ENCODE assay signal across 32 cellular contexts in the genomic region with DNA sequence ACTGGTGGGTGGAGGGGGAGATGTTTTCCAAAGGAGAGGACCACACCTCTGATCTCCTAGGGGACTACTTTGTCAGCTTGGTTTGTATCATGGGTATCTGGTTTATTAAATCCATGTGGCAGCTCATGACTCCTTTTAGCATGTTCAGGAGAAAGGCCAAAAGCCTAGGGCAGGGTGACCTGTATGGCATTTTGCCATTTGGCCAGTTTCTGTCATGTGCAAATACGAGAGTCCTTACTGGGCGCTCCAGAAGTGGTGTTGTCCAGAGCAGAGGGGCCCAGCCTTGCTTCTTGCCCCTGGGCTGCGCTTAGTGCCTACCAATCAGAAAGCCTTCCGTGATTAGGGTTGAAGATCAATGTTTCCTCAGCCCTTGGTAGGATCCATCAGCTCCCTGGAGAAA. TPM values are rescaled to one million over a fixed set of nuclear protein-coding genes. Genes with fewer than 3 reads are reported as not detected.
"Had no signal": no experiment of that assay in that cellular context is flagged by ENCODE, and none has a peak within 500 bp of the region (broad histone marks: within the 10 kb centered on the region; RNA-seq: fewer than 3 reads in every experiment).

No MANE protein-coding gene starts in this region.

- H3K27me3 Mint-ChIP-seq: activated CD4-positive, alpha-beta T cell treated with anti-CD3 and anti-CD28 coated beads for 36 hours; activated CD8-positive, alpha-beta memory T cell treated with anti-CD3 and anti-CD28 coated beads, Interleukin-2, amount 10 ng/mL, durations not matched to agents 7 days and 5 days; activated naive CD4-positive, alpha-beta T cell treated with anti-CD3 and anti-CD28 coated beads, Interleukin-2, amount 50 U/mL, for 24 hours; activated naive CD8-positive, alpha-beta T cell treated with anti-CD3 and anti-CD28 coated beads for 36 hours; dendritic cell treated with granulocyte-macrophage colony-stimulating factor and Interleukin-4, amounts not matched to agents 40 ng/mL and 50 ng/mL, for 4 days had no signal

- H3K36me3 Mint-ChIP-seq: activated CD4-positive, alpha-beta memory T cell treated with anti-CD3 and anti-CD28 coated beads for 36 hours; activated CD8-positive, alpha-beta memory T cell treated with anti-CD3 and anti-CD28 coated beads, Interleukin-2, amount 10 ng/mL, durations not matched to agents 7 days and 5 days; activated naive CD8-positive, alpha-beta T cell treated with anti-CD3 and anti-CD28 coated beads for 36 hours; brain had no signal

- DNase-seq: activated CD4-positive, alpha-beta memory T cell treated with anti-CD3 and anti-CD28 coated beads for 36 hours; activated CD4-positive, alpha-beta T cell treated with anti-CD3 and anti-CD28 coated beads for 36 hours; activated CD4-positive, alpha-beta T cell treated with anti-CD3 and anti-CD28 coated beads, Interleukin-2, amount 10 ng/mL, durations not matched to agents 24 days and 14 days; activated CD4-positive, CD25-positive, alpha-beta regulatory T cell; activated CD4-positive, CD25-positive, alpha-beta regulatory T cell treated with anti-CD3 and anti-CD28 coated beads, Interleukin-2, amount 50 U/mL, for 72 hours; activated CD8-positive, alpha-beta memory T cell treated with anti-CD3 and anti-CD28 coated beads, Interleukin-2, amount 10 ng/mL, durations not matched to agents 7 days and 5 days; activated CD8-positive, alpha-beta memory T cell treated with anti-CD3 and anti-CD28 coated beads, Interleukin-2, amount 50 U/mL, for 4 hours; activated CD8-positive, alpha-beta T cell treated with anti-CD3 and anti-CD28 coated beads, Interleukin-2, amount 10 ng/mL, durations not matched to agents 7 days and 5 days; activated naive CD4-positive, alpha-beta T cell treated with anti-CD3 and anti-CD28 coated beads for 36 hours; activated naive CD8-positive, alpha-beta T cell treated with anti-CD3 and anti-CD28 coated beads for 36 hours; activated naive CD8-positive, alpha-beta T cell treated with anti-CD3 and anti-CD28 coated beads, Interleukin-2, amount 50 U/mL, for 24 hours; activated T-cell treated with anti-CD3 and anti-CD28 coated beads, Interleukin-2, amount 50 U/mL, for 1 hour; activated T-cell treated with anti-CD3 and anti-CD28 coated beads, Interleukin-2, amount 50 U/mL, for 48 hours; adrenal gland; amygdala; dorsolateral prefrontal cortex; effector memory CD4-positive, alpha-beta T cell; endodermal cell; foreskin fibroblast; heart left ventricle; T-helper 2 cell had no signal

- H3K4me3 ChIP-seq: adrenal gland, coronary artery, dorsolateral prefrontal cortex, heart left ventricle had no signal

- H3K4me1 ChIP-seq: adrenal gland, heart left ventricle had no signal

- H3K4me3 Mint-ChIP-seq: activated CD4-positive, alpha-beta memory T cell treated with anti-CD3 and anti-CD28 coated beads for 36 hours; activated CD4-positive, alpha-beta T cell treated with anti-CD3 and anti-CD28 coated beads for 36 hours; activated CD4-positive, alpha-beta T cell treated with anti-CD3 and anti-CD28 coated beads, Interleukin-2, amount 10 ng/mL, durations not matched to agents 24 days and 14 days; activated CD8-positive, alpha-beta memory T cell treated with anti-CD3 and anti-CD28 coated beads, Interleukin-2, amount 10 ng/mL, durations not matched to agents 7 days and 5 days; activated CD8-positive, alpha-beta T cell treated with anti-CD3 and anti-CD28 coated beads, Interleukin-2, amount 10 ng/mL, durations not matched to agents 7 days and 5 days; activated naive CD4-positive, alpha-beta T cell treated with anti-CD3 and anti-CD28 coated beads for 36 hours; activated naive CD4-positive, alpha-beta T cell treated with anti-CD3 and anti-CD28 coated beads, Interleukin-2, amount 50 U/mL, for 24 hours; activated naive CD8-positive, alpha-beta T cell treated with anti-CD3 and anti-CD28 coated beads for 36 hours; activated naive CD8-positive, alpha-beta T cell treated with anti-CD3 and anti-CD28 coated beads, Interleukin-2, amount 50 U/mL, for 24 hours; activated T-helper 1 cell treated with anti-CD3 and anti-CD28 coated beads, Interleukin-12 subunit alpha, Interleukin-12 subunit beta, Interleukin-2, Interleukin-4 antibody, amounts not matched to agents 30 ng/mL and 10 ng/mL and 1 ng/mL, durations not matched to agents 14 hours and 24 hours and 36 hours; brain; central memory CD8-positive, alpha-beta T cell; dendritic cell treated with granulocyte-macrophage colony-stimulating factor and Interleukin-4, amounts not matched to agents 40 ng/mL and 50 ng/mL, for 4 days; endodermal cell had no signal

- H3K27ac ChIP-seq: adrenal gland, coronary artery, dorsolateral prefrontal cortex, heart left ventricle had no signal

- H3K36me3 ChIP-seq: adrenal gland, heart left ventricle had no signal

- H3K9me3 ChIP-seq: adrenal gland, heart left ventricle had no signal

- ATAC-seq: activated CD4-positive, alpha-beta T cell treated with anti-CD3 and anti-CD28 coated beads for 36 hours; activated CD8-positive, alpha-beta memory T cell treated with anti-CD3 and anti-CD28 coated beads, Interleukin-2, amount 10 ng/mL, durations not matched to agents 7 days and 5 days; activated CD8-positive, alpha-beta T cell treated with anti-CD3 and anti-CD28 coated beads, Interleukin-2, amount 10 ng/mL, durations not matched to agents 7 days and 5 days; activated naive CD8-positive, alpha-beta T cell treated with anti-CD3 and anti-CD28 coated beads, Interleukin-2, amount 50 U/mL, for 24 hours; esophagus mucosa; heart left ventricle had no signal

- H3K4me1 Mint-ChIP-seq: activated CD4-positive, alpha-beta T cell treated with anti-CD3 and anti-CD28 coated beads for 36 hours; activated CD4-positive, alpha-beta T cell treated with anti-CD3 and anti-CD28 coated beads, Interleukin-2, amount 10 ng/mL, durations not matched to agents 24 days and 14 days; activated CD8-positive, alpha-beta memory T cell treated with anti-CD3 and anti-CD28 coated beads, Interleukin-2, amount 10 ng/mL, durations not matched to agents 7 days and 5 days; activated naive CD4-positive, alpha-beta T cell treated with anti-CD3 and anti-CD28 coated beads, Interleukin-2, amount 50 U/mL, for 24 hours; activated naive CD8-positive, alpha-beta T cell treated with anti-CD3 and anti-CD28 coated beads for 36 hours; activated naive CD8-positive, alpha-beta T cell treated with anti-CD3 and anti-CD28 coated beads, Interleukin-2, amount 50 U/mL, for 24 hours; brain; central memory CD8-positive, alpha-beta T cell had no signal

- H3K27me3 ChIP-seq: adrenal gland, dorsolateral prefrontal cortex had no signal

- H3K9me3 Mint-ChIP-seq: activated CD4-positive, alpha-beta memory T cell treated with anti-CD3 and anti-CD28 coated beads for 36 hours; activated CD4-positive, alpha-beta T cell treated with anti-CD3 and anti-CD28 coated beads, Interleukin-2, amount 10 ng/mL, durations not matched to agents 24 days and 14 days; activated naive CD4-positive, alpha-beta T cell treated with anti-CD3 and anti-CD28 coated beads for 36 hours; activated naive CD4-positive, alpha-beta T cell treated with anti-CD3 and anti-CD28 coated beads, Interleukin-2, amount 50 U/mL, for 24 hours; activated naive CD8-positive, alpha-beta T cell treated with anti-CD3 and anti-CD28 coated beads for 36 hours; activated naive CD8-positive, alpha-beta T cell treated with anti-CD3 and anti-CD28 coated beads, Interleukin-2, amount 50 U/mL, for 24 hours; activated T-helper 1 cell treated with anti-CD3 and anti-CD28 coated beads, Interleukin-12 subunit alpha, Interleukin-12 subunit beta, Interleukin-2, Interleukin-4 antibody, amounts not matched to agents 30 ng/mL and 10 ng/mL and 1 ng/mL, durations not matched to agents 14 hours and 24 hours and 36 hours; activated T-helper 2 cell treated with anti-CD3 and anti-CD28 coated beads, Interferon-gamma antibody, Interleukin-2, Interleukin-4, amounts not matched to agents 10 μg/mL and 5 μg/mL and 100 μg/mL, durations not matched to agents 14 hours and 24 hours and 36 hours; brain; central memory CD8-positive, alpha-beta T cell; dendritic cell treated with granulocyte-macrophage colony-stimulating factor and Interleukin-4, amounts not matched to agents 40 ng/mL and 50 ng/mL, for 4 days; endodermal cell had no signal

- H3K27ac Mint-ChIP-seq: activated CD4-positive, alpha-beta memory T cell treated with anti-CD3 and anti-CD28 coated beads for 36 hours; activated CD4-positive, alpha-beta T cell treated with anti-CD3 and anti-CD28 coated beads for 36 hours; activated CD4-positive, alpha-beta T cell treated with anti-CD3 and anti-CD28 coated beads, Interleukin-2, amount 10 ng/mL, durations not matched to agents 24 days and 14 days; activated CD8-positive, alpha-beta memory T cell treated with anti-CD3 and anti-CD28 coated beads, Interleukin-2, amount 10 ng/mL, durations not matched to agents 7 days and 5 days; activated CD8-positive, alpha-beta T cell treated with anti-CD3 and anti-CD28 coated beads, Interleukin-2, amount 10 ng/mL, durations not matched to agents 7 days and 5 days; activated naive CD4-positive, alpha-beta T cell treated with anti-CD3 and anti-CD28 coated beads for 36 hours; activated naive CD4-positive, alpha-beta T cell treated with anti-CD3 and anti-CD28 coated beads, Interleukin-2, amount 50 U/mL, for 24 hours; activated naive CD8-positive, alpha-beta T cell treated with anti-CD3 and anti-CD28 coated beads for 36 hours; activated naive CD8-positive, alpha-beta T cell treated with anti-CD3 and anti-CD28 coated beads, Interleukin-2, amount 50 U/mL, for 24 hours; activated T-helper 1 cell treated with anti-CD3 and anti-CD28 coated beads, Interleukin-12 subunit alpha, Interleukin-12 subunit beta, Interleukin-2, Interleukin-4 antibody, amounts not matched to agents 30 ng/mL and 10 ng/mL and 1 ng/mL, durations not matched to agents 14 hours and 24 hours and 36 hours; activated T-helper 2 cell treated with anti-CD3 and anti-CD28 coated beads, Interferon-gamma antibody, Interleukin-2, Interleukin-4, amounts not matched to agents 10 μg/mL and 5 μg/mL and 100 μg/mL, durations not matched to agents 14 hours and 24 hours and 36 hours; brain; dendritic cell treated with granulocyte-macrophage colony-stimulating factor and Interleukin-4, amounts not matched to agents 40 ng/mL and 50 ng/mL, for 4 days; endodermal cell had no signal

RNA-seq across cellular contexts. Expression of gene ADRA2A, which starts 31.0 kb away (rescaled TPM):
- total RNA-seq: activated CD4-positive, alpha-beta memory T cell treated with anti-CD3 and anti-CD28 coated beads for 36 hours; activated CD4-positive, alpha-beta T cell treated with anti-CD3 and anti-CD28 coated beads for 36 hours; activated CD4-positive, alpha-beta T cell treated with anti-CD3 and anti-CD28 coated beads, Interleukin-2, amount 10 ng/mL, durations not matched to agents 24 days and 14 days; activated CD8-positive, alpha-beta memory T cell treated with anti-CD3 and anti-CD28 coated beads for 36 hours; activated CD8-positive, alpha-beta memory T cell treated with anti-CD3 and anti-CD28 coated beads, Interleukin-2, amount 10 ng/mL, durations not matched to agents 7 days and 5 days; activated CD8-positive, alpha-beta T cell treated with anti-CD3 and anti-CD28 coated beads, Interleukin-2, amount 10 ng/mL, durations not matched to agents 7 days and 5 days; activated naive CD4-positive, alpha-beta T cell treated with anti-CD3 and anti-CD28 coated beads for 36 hours; activated naive CD8-positive, alpha-beta T cell treated with anti-CD3 and anti-CD28 coated beads for 36 hours; activated T-helper 1 cell treated with anti-CD3 and anti-CD28 coated beads, Interleukin-12 subunit alpha, Interleukin-12 subunit beta, Interleukin-2, Interleukin-4 antibody, amounts not matched to agents 30 ng/mL and 10 ng/mL and 1 ng/mL, durations not matched to agents 14 hours and 24 hours and 36 hours; activated T-helper 2 cell treated with anti-CD3 and anti-CD28 coated beads, Interferon-gamma antibody, Interleukin-2, Interleukin-4, amounts not matched to agents 10 μg/mL and 5 μg/mL and 100 μg/mL, durations not matched to agents 14 hours and 24 hours and 36 hours; bronchial epithelial cell; T-helper 1 cell treated with Interleukin-12 subunit alpha and Interleukin-12 subunit beta and Interleukin-4 antibody, amounts not matched to agents 30 ng/mL and 1 ng/mL, for 36 hours had no signal
